In genomic region chr14:61609143-61609851, GRCh38 we compare ENCODE assay signal across 8 cellular contexts.
DNase-seq lines count a peak whose midpoint lies in the region; ATAC-seq and TF ChIP-seq lines count a peak whose summit lies in the region.

No MANE protein-coding gene starts in this region.

- no peak for TF ChIP-seq POLR2A in suprapubic skin (IDR thresholded peaks at IDR 0.05)

- TF ChIP-seq CTCF in astrocyte of the spinal cord (IDR thresholded peaks at IDR 0.05; ENCODE audit: low read depth, low read length) (no peak), suprapubic skin (IDR thresholded peaks at IDR 0.05) (no peak)

- peaks cover 0 to 9% of the 10 kb centered on the region in 2 donors for H3K36me3 Mint-ChIP-seq in activated naive CD4-positive, alpha-beta T cell treated with anti-CD3 and anti-CD28 coated beads, Interleukin-2, amount 50 U/mL, for 72 hours

- H3K27ac ChIP-seq in suprapubic skin: peak overlapping the region; percentile 1

- H3K4me1 ChIP-seq in suprapubic skin: peaks cover 5% of the 10 kb centered on the region

- 50% methylated on average over 10 of the region's 10 CpGs for WGBS in suprapubic skin

- H3K27ac Mint-ChIP-seq in activated naive CD4-positive, alpha-beta T cell treated with anti-CD3 and anti-CD28 coated beads, Interleukin-2, amount 50 U/mL, for 72 hours: no peak overlapping the region

- H3K27me3 ChIP-seq in suprapubic skin: no peaks in the 10 kb centered on the region

- H3K4me3 ChIP-seq in astrocyte of the spinal cord (ENCODE audit: low read depth, low read length): no peak overlapping the region
- no peak overlapping the region for H3K4me3 ChIP-seq in suprapubic skin

- H3K9me3 ChIP-seq in suprapubic skin: no peaks in the 10 kb centered on the region

- ATAC-seq in activated naive CD4-positive, alpha-beta T cell treated with anti-CD3 and anti-CD28 coated beads, Interleukin-2, amount 50 U/mL, for 72 hours: no peak
- ATAC-seq in GM21526 (IDR thresholded peaks at IDR 0.05; ENCODE audit: low FRiP score, unreplicated experiment) (no peak), HG03045 (IDR thresholded peaks at IDR 0.05; ENCODE audit: unreplicated experiment) (no peak), HG02981 (IDR thresholded peaks at IDR 0.05; ENCODE audit: unreplicated experiment) (no peak)

- no peaks in the 10 kb centered on the region for H3K36me3 ChIP-seq in suprapubic skin

- in situ Hi-C loops in astrocyte of the spinal cord (cut with HindIII; ENCODE audit: low sequenced_read_pairs): no loop called here

- no peak for TF ChIP-seq EP300 in suprapubic skin (IDR thresholded peaks at IDR 0.05)

- H3K9me3 Mint-ChIP-seq in activated naive CD4-positive, alpha-beta T cell treated with anti-CD3 and anti-CD28 coated beads, Interleukin-2, amount 50 U/mL, for 72 hours: peaks cover 0 to 9% of the 10 kb centered on the region in 2 donors

- DNase-seq in NCI-H1105 treated with DMSO at 0.1 percent for 48 hours (lab: John Stamatoyannopoulos, UW): peak; percentile 80
- DNase-seq in astrocyte of the spinal cord (ENCODE audit: low read depth, low spot score): peak; percentile 77
- DNase-seq in iPS-NIHi11 (ENCODE audit: low spot score): peak; percentile 42
- no peak for DNase-seq in suprapubic skin (ENCODE audit: low spot score in 2 of 2)
- no peak for DNase-seq in activated naive CD4-positive, alpha-beta T cell treated with anti-CD3 and anti-CD28 coated beads, Interleukin-2, amount 50 U/mL, for 72 hours (ENCODE audit: low spot score in 2 of 2)

Comparison
In these comparisons a context has a peak if more than half of its experiments do, and no peak if none do; other contexts are left out.
1. DNase-seq: peak in NCI-H1105 treated with DMSO at 0.1 percent for 48 hours (single experiment), astrocyte of the spinal cord (single experiment) and iPS-NIHi11 (single experiment); none in suprapubic skin (0 of 2) and activated naive CD4-positive, alpha-beta T cell treated with anti-CD3 and anti-CD28 coated beads, Interleukin-2, amount 50 U/mL, for 72 hours (0 of 2).